In genomic region chr15:48479751-48480150, GRCh38 we compare ENCODE assay signal across 22 cellular contexts.
"Had no signal": no experiment of that assay in that cellular context is flagged by ENCODE, and none has a peak within 500 bp of the region (broad histone marks: within the 10 kb centered on the region; RNA-seq: fewer than 3 reads in every experiment).

No MANE protein-coding gene starts in this region.

- H3K27ac ChIP-seq: colonic mucosa, esophagus squamous epithelium, left lung, parathyroid adenoma, stomach, upper lobe of right lung had no signal

- ATAC-seq: activated CD8-positive, alpha-beta memory T cell treated with anti-CD3 and anti-CD28 coated beads, Interleukin-2, amount 10 ng/mL, durations not matched to agents 7 days and 5 days; activated CD8-positive, alpha-beta T cell treated with anti-CD3 and anti-CD28 coated beads for 36 hours; left lung; natural killer cell; sciatic nerve; stimulated activated memory B cell treated with anti-CD40 and anti-IgM and Interleukin-4, amounts not matched to agents 10 μg/mL and 1 μg/mL and 100 μg/mL, for 72 hours; upper lobe of right lung had no signal

- H3K4me1 Mint-ChIP-seq: activated CD4-positive, alpha-beta T cell treated with anti-CD3 and anti-CD28 coated beads, Interleukin-2, amount 10 ng/mL, durations not matched to agents 24 days and 14 days; activated CD8-positive, alpha-beta memory T cell treated with anti-CD3 and anti-CD28 coated beads, Interleukin-2, amount 10 ng/mL, durations not matched to agents 7 days and 5 days; activated naive CD4-positive, alpha-beta T cell treated with anti-CD3 and anti-CD28 coated beads, Interleukin-2, amount 50 U/mL, for 24 hours; natural killer cell; stimulated activated memory B cell treated with anti-CD40 and anti-IgM and Interleukin-4, amounts not matched to agents 10 μg/mL and 1 μg/mL and 100 μg/mL, for 72 hours had no signal

- DNase-seq: activated CD4-positive, alpha-beta T cell treated with anti-CD3 and anti-CD28 coated beads, Interleukin-2, amount 10 ng/mL, durations not matched to agents 24 days and 14 days; activated CD4-positive, CD25-positive, alpha-beta regulatory T cell; activated CD8-positive, alpha-beta memory T cell treated with anti-CD3 and anti-CD28 coated beads, Interleukin-2, amount 10 ng/mL, durations not matched to agents 7 days and 5 days; activated CD8-positive, alpha-beta T cell treated with anti-CD3 and anti-CD28 coated beads for 36 hours; activated gamma-delta T cell treated with Interleukin-2 at 50 U/mL for 16 hours; activated T-cell treated with anti-CD3 and anti-CD28 coated beads for 4 hours; central memory CD4-positive, alpha-beta T cell; colonic mucosa; esophagus squamous epithelium; left lung; natural killer cell; small intestine; stimulated activated CD4-positive, alpha-beta T cell treated with anti-CD3 and anti-CD28 coated beads, Interleukin-2, amount 100 ng/mL, for 24 hours; stomach; T1000; upper lobe of right lung had no signal

- H3K4me3 Mint-ChIP-seq: activated CD4-positive, alpha-beta T cell treated with anti-CD3 and anti-CD28 coated beads, Interleukin-2, amount 10 ng/mL, durations not matched to agents 24 days and 14 days; activated CD8-positive, alpha-beta memory T cell treated with anti-CD3 and anti-CD28 coated beads, Interleukin-2, amount 10 ng/mL, durations not matched to agents 7 days and 5 days; activated CD8-positive, alpha-beta T cell treated with anti-CD3 and anti-CD28 coated beads for 36 hours; activated naive CD4-positive, alpha-beta T cell treated with anti-CD3 and anti-CD28 coated beads, Interleukin-2, amount 50 U/mL, for 24 hours; mesothelial cell of epicardium; natural killer cell; stimulated activated memory B cell treated with anti-CD40 and anti-IgM and Interleukin-4, amounts not matched to agents 10 μg/mL and 1 μg/mL and 100 μg/mL, for 72 hours; T-helper 1 cell treated with Interleukin-12 subunit alpha and Interleukin-12 subunit beta and Interleukin-4 antibody, amounts not matched to agents 30 μg/mL and 1 μg/mL, for 36 hours had no signal

- H3K9me3 Mint-ChIP-seq: activated CD4-positive, alpha-beta T cell treated with anti-CD3 and anti-CD28 coated beads, Interleukin-2, amount 10 ng/mL, durations not matched to agents 24 days and 14 days; activated CD8-positive, alpha-beta T cell treated with anti-CD3 and anti-CD28 coated beads for 36 hours; activated naive CD4-positive, alpha-beta T cell treated with anti-CD3 and anti-CD28 coated beads, Interleukin-2, amount 50 U/mL, for 24 hours; mesothelial cell of epicardium; natural killer cell; stimulated activated memory B cell treated with anti-CD40 and anti-IgM and Interleukin-4, amounts not matched to agents 10 μg/mL and 1 μg/mL and 100 μg/mL, for 72 hours; T-helper 1 cell treated with Interleukin-12 subunit alpha and Interleukin-12 subunit beta and Interleukin-4 antibody, amounts not matched to agents 30 μg/mL and 1 μg/mL, for 36 hours had no signal

- H3K36me3 Mint-ChIP-seq: activated CD8-positive, alpha-beta memory T cell treated with anti-CD3 and anti-CD28 coated beads, Interleukin-2, amount 10 ng/mL, durations not matched to agents 7 days and 5 days; activated naive CD4-positive, alpha-beta T cell treated with anti-CD3 and anti-CD28 coated beads, Interleukin-2, amount 50 U/mL, for 24 hours; natural killer cell; stimulated activated memory B cell treated with anti-CD40 and anti-IgM and Interleukin-4, amounts not matched to agents 10 μg/mL and 1 μg/mL and 100 μg/mL, for 72 hours had no signal

- H3K27me3 Mint-ChIP-seq: activated naive CD4-positive, alpha-beta T cell treated with anti-CD3 and anti-CD28 coated beads, Interleukin-2, amount 50 U/mL, for 24 hours; stimulated activated memory B cell treated with anti-CD40 and anti-IgM and Interleukin-4, amounts not matched to agents 10 μg/mL and 1 μg/mL and 100 μg/mL, for 72 hours had no signal
